In genomic region chr19:43372462-43372861, GRCh38 we compare ENCODE assay signal across 18 cellular contexts. TPM values are rescaled to one million over a fixed set of nuclear protein-coding genes. Genes with fewer than 3 reads are reported as not detected.
"Had no signal": no experiment of that assay in that cellular context is flagged by ENCODE, and none has a peak within 500 bp of the region (broad histone marks: within the 10 kb centered on the region; RNA-seq: fewer than 3 reads in every experiment).

No MANE protein-coding gene starts in this region.

- DNase-seq: activated naive CD4-positive, alpha-beta T cell treated with anti-CD3 and anti-CD28 coated beads, Interleukin-2, amount 50 U/mL, for 16 hours; activated T-cell treated with anti-CD3 and anti-CD28 coated beads, Interleukin-2, amount 50 U/mL, for 1 hour; adrenal gland; dorsolateral prefrontal cortex; foreskin fibroblast; immature natural killer cell; nucleus accumbens; stimulated activated naive B cell treated with anti-CD40 and anti-IgM and Interleukin-4, amounts not matched to agents 10 μg/mL and 1 μg/mL and 100 μg/mL, for 72 hours; T-helper 2 cell; trophoblast cell had no signal

- H3K27me3 ChIP-seq: adrenal gland, dorsolateral prefrontal cortex, right atrium auricular region had no signal

- H3K27ac ChIP-seq: adrenal gland, dorsolateral prefrontal cortex, esophagus muscularis mucosa, right atrium auricular region, skin epidermis had no signal

- H3K36me3 ChIP-seq: adrenal gland, esophagus muscularis mucosa, right atrium auricular region had no signal

- H3K4me1 ChIP-seq: adrenal gland, esophagus muscularis mucosa, right atrium auricular region had no signal

- ATAC-seq: activated CD4-positive, CD25-positive, alpha-beta regulatory T cell treated with anti-CD3 and anti-CD28 coated beads, Interleukin-2, amount 50 U/mL, for 24 hours; stimulated activated naive B cell treated with anti-CD40 and anti-IgM and Interleukin-4, amounts not matched to agents 10 μg/mL and 1 μg/mL and 100 μg/mL, for 72 hours had no signal

- H3K9me3 ChIP-seq: adrenal gland, esophagus muscularis mucosa, right atrium auricular region had no signal

- H3K4me3 ChIP-seq: adrenal gland, dorsolateral prefrontal cortex, esophagus muscularis mucosa, right atrium auricular region, skin epidermis had no signal

RNA-seq across cellular contexts. Expression of gene CD177, which starts 19.0 kb away (rescaled TPM):
- total RNA-seq: mucosa of gallbladder; natural killer cell treated with Interleukin-12 subunit alpha and Interleukin-12 subunit beta and Interleukin-15 and Interleukin-18, amount 100 ng/mL, for 72 hours had no signal

RNA-seq across cellular contexts. Expression of gene TEX101, which starts 42.2 kb away (rescaled TPM):
- total RNA-seq: adrenal gland; cerebellum; esophagus muscularis mucosa; mucosa of gallbladder; natural killer cell treated with Interleukin-12 subunit alpha and Interleukin-12 subunit beta and Interleukin-15 and Interleukin-18, amount 100 ng/mL, for 72 hours; posterior vena cava; right atrium auricular region had no signal
